ENCODE assay signal across 8 cellular contexts in genomic region chr2:33395660-33396249, GRCh38.
DNase-seq lines count a peak whose midpoint lies in the region; ATAC-seq, FAIRE-seq and TF ChIP-seq lines count a peak whose summit lies in the region.

No MANE protein-coding gene starts in this region.

- FAIRE-seq in H54 (lab: Jason Lieb, UNC): no peak

- no peaks in the 10 kb centered on the region for H3K36me3 Mint-ChIP-seq in CD4-positive, alpha-beta memory T cell
- H3K36me3 Mint-ChIP-seq in stimulated activated effector memory CD8-positive, alpha-beta T cell treated with anti-CD3 and anti-CD28 coated beads, Interleukin-12 subunit alpha, Interleukin-12 subunit beta, amount 100 ng/mL, for 72 hours: no peaks in the 10 kb centered on the region

- no peak overlapping the region for H3K27ac ChIP-seq in CD4-positive, alpha-beta memory T cell (ENCODE audit: low read depth, low read length)

- POLR2A ChIA-PET in CD4-positive, alpha-beta memory T cell (lab: Charles Lee; ENCODE audit: partially characterized antibody): no interaction called here

- no peaks in the 10 kb centered on the region for H3K9me3 ChIP-seq in CD4-positive, alpha-beta memory T cell (ENCODE audit: control insufficient read depth in 1 of 2, low read length in 2 of 2)

- no peaks in the 10 kb centered on the region for H3K9me3 Mint-ChIP-seq in CD4-positive, alpha-beta memory T cell
- no peaks in the 10 kb centered on the region for H3K9me3 Mint-ChIP-seq in stimulated activated effector memory CD8-positive, alpha-beta T cell treated with anti-CD3 and anti-CD28 coated beads, Interleukin-12 subunit alpha, Interleukin-12 subunit beta, amount 100 ng/mL, for 72 hours

- ATAC-seq in GM21723 (IDR thresholded peaks at IDR 0.05; ENCODE audit: unreplicated experiment): peak; percentile 54
- ATAC-seq in stimulated activated effector memory CD8-positive, alpha-beta T cell treated with anti-CD3 and anti-CD28 coated beads, Interleukin-12 subunit alpha, Interleukin-12 subunit beta, amount 100 ng/mL, for 72 hours: no peak
- ATAC-seq in HG02938 (IDR thresholded peaks at IDR 0.05; ENCODE audit: unreplicated experiment): no peak

- H3K36me3 ChIP-seq in CD4-positive, alpha-beta memory T cell (ENCODE audit: insufficient read depth, low read length): no peaks in the 10 kb centered on the region

- no peak for TF ChIP-seq POLR2A in H54 (IDR thresholded peaks at IDR 0.05; ENCODE audit: low read depth, low read length)

- H3K4me1 ChIP-seq in CD4-positive, alpha-beta memory T cell (ENCODE audit: insufficient read depth, low read length): no peaks in the 10 kb centered on the region

- no peak overlapping the region for H3K4me3 ChIP-seq in CD4-positive, alpha-beta memory T cell (ENCODE audit: low read length in 2 of 2)

- no peaks in the 10 kb centered on the region for H3K4me1 Mint-ChIP-seq in CD4-positive, alpha-beta memory T cell
- H3K4me1 Mint-ChIP-seq in stimulated activated effector memory CD8-positive, alpha-beta T cell treated with anti-CD3 and anti-CD28 coated beads, Interleukin-12 subunit alpha, Interleukin-12 subunit beta, amount 100 ng/mL, for 72 hours: no peaks in the 10 kb centered on the region

- DNase-seq in CD4-positive, alpha-beta memory T cell: peak in 3 of 5 donors; percentile 8 to 19 (median 19)
- DNase-seq in SK-N-DZ (ENCODE audit: low spot score): peak; percentile 26
- peak; percentile 50 for DNase-seq in astrocyte of the hippocampus (ENCODE audit: low read depth, low spot score)
- DNase-seq in kidney tubule cell (ENCODE audit: low spot score): peak; percentile 55
- DNase-seq in stimulated activated effector memory CD8-positive, alpha-beta T cell treated with anti-CD3 and anti-CD28 coated beads, Interleukin-12 subunit alpha, Interleukin-12 subunit beta, amount 100 ng/mL, for 72 hours (ENCODE audit: low spot score in 2 of 2): peak; percentile 40 to 75
- no peak for DNase-seq in H54 (ENCODE audit: insufficient read length, low spot score)

- H3K4me3 Mint-ChIP-seq in CD4-positive, alpha-beta memory T cell: no peak overlapping the region
- H3K4me3 Mint-ChIP-seq in stimulated activated effector memory CD8-positive, alpha-beta T cell treated with anti-CD3 and anti-CD28 coated beads, Interleukin-12 subunit alpha, Interleukin-12 subunit beta, amount 100 ng/mL, for 72 hours: no peak overlapping the region

- H3K27ac Mint-ChIP-seq in CD4-positive, alpha-beta memory T cell: no peak overlapping the region
- H3K27ac Mint-ChIP-seq in stimulated activated effector memory CD8-positive, alpha-beta T cell treated with anti-CD3 and anti-CD28 coated beads, Interleukin-12 subunit alpha, Interleukin-12 subunit beta, amount 100 ng/mL, for 72 hours: no peak overlapping the region

- peaks cover 1% of the 10 kb centered on the region in 2 donors for H3K27me3 Mint-ChIP-seq in CD4-positive, alpha-beta memory T cell

- no peaks in the 10 kb centered on the region for H3K27me3 ChIP-seq in CD4-positive, alpha-beta memory T cell (ENCODE audit: insufficient read depth, low read length)

- CTCF ChIA-PET in CD4-positive, alpha-beta memory T cell (lab: Charles Lee; ENCODE audit: partially characterized antibody): interaction anchor here (0.6 to 1.4 kb wide), 12 partner anchors 10 to 166 kb away, joined by 3 to 7 read pairs (median 3); no protein-coding TSS in a partner anchor

- intact Hi-C loops in CD4-positive, alpha-beta memory T cell (cut with micrococcal nuclease): no loop called here
